In the genomic region with DNA sequence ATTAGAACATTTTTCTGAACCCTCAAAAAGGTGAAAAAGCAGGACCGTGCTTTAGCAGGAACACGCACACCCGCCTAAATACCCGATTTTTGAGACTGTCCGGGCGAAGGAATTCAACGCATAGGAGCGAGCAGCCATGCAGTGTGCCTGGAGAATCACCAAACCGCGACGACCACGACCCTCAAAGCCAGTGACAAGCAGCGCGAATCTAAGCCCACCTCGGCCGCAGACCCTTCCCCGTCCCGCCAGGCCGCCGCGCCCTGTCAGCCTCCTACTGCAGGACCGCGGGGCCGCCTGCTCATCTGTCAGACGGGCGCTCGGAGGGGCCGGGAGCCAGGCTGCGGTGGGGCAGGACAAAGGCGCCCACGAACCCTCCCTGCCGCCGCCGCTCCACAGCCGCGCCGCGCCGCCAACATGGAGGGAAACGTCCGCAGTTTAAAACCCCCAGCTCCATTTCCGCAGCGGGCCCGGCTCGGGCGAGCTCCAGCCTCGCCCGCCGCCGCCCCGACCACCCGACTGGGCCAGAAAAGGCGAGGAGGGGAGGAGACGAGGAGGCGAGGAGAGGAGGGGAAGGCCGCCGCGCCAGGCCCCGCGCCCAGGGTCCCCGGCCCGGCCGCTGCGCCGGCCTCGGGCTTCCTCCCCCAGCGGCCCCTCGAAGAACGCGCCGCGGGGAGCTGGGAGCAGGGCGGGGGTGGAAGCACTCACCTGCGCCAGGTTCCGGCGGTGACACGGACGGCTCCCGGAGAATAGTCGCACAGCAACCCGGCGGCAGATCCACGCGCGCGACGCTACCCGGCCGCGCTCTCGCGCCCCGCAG, we compare ENCODE assay signal across 1 cellular context.
TF ChIP-seq lines count a peak whose summit lies in the region.

A gene (minus strand): TSS at position 790 of the 817 bp plus-strand sequence. CDS start 3,963 bp downstream, outside the sequence.

TF ChIP-seq in K562, 482 proteins besides CTCF, POLR2A, EP300 and RAD21 (continued from another document and continues in another):
- TF ChIP-seq, protein P1, sequence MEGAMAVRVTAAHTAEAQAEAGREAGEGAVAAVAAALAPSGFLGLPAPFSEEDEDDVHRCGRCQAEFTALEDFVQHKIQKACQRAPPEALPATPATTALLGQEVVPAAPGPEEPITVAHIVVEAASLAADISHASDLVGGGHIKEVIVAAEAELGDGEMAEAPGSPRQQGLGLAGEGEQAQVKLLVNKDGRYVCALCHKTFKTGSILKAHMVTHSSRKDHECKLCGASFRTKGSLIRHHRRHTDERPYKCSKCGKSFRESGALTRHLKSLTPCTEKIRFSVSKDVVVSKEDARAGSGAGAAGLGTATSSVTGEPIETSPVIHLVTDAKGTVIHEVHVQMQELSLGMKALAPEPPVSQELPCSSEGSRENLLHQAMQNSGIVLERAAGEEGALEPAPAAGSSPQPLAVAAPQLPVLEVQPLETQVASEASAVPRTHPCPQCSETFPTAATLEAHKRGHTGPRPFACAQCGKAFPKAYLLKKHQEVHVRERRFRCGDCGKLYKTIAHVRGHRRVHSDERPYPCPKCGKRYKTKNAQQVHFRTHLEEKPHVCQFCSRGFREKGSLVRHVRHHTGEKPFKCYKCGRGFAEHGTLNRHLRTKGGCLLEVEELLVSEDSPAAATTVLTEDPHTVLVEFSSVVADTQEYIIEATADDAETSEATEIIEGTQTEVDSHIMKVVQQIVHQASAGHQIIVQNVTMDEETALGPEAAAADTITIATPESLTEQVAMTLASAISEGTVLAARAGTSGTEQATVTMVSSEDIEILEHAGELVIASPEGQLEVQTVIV (CRISPR knock-in tag; IDR thresholded peaks at IDR 0.05; ENCODE audit: borderline replicate concordance): no peak
- TF ChIP-seq NCOA2 (IDR thresholded peaks at IDR 0.05; ENCODE audit: partially characterized antibody in 2 of 2) (no peak), KDM5B (IDR thresholded peaks at IDR 0.05; ENCODE audit: insufficient replicate concordance, low read depth, low read length) (peak; percentile 63), ELF2 (CRISPR knock-in tag; IDR thresholded peaks at IDR 0.05) (0 out of 2 replicates have a peak, but pooled peaks have one; percentile 43), KAT7 (CRISPR knock-in tag; IDR thresholded peaks at IDR 0.05; ENCODE audit: borderline replicate concordance) (0 out of 2 replicates have a peak, but pooled peaks have one; percentile 29), CBX1 (IDR thresholded peaks at IDR 0.05; ENCODE audit: low read depth) (peak; percentile 15; the same call in 1 of the 2 replicates), PHF8 (IDR thresholded peaks at IDR 0.05; ENCODE audit: borderline replicate concordance, low read length) (peak; percentile 75; the same call in 1 of the 2 replicates), ZSCAN29 (IDR thresholded peaks at IDR 0.05) (peak; percentile 73), RHOXF2B (CRISPR knock-in tag; conservative IDR thresholded peaks at IDR 0.05) (no peak), CAMTA2 (CRISPR knock-in tag; conservative IDR thresholded peaks at IDR 0.05) (no peak), DIDO1 (tag; IDR thresholded peaks at IDR 0.05; ENCODE audit: low read depth) (no peak), ADNP (tag; IDR thresholded peaks at IDR 0.05) (no peak), IFI16 (CRISPR knock-in tag; IDR thresholded peaks at IDR 0.05) (no peak), ZBTB8A (IDR thresholded peaks at IDR 0.05; ENCODE audit: partially characterized antibody) (no peak), MAZ (CRISPR knock-in tag; conservative IDR thresholded peaks at IDR 0.05 in 1 of 2, IDR thresholded peaks at IDR 0.05 in 1 of 2) (peak in 1 of 2 experiments; percentile 42; a peak in 1 of 4 replicates), GATAD2B (IDR thresholded peaks at IDR 0.05; ENCODE audit: borderline replicate concordance) (peak; percentile 90), ZNF263 (CRISPR knock-in tag; IDR thresholded peaks at IDR 0.05; ENCODE audit: borderline replicate concordance) (no peak), YY1 (IDR thresholded peaks at IDR 0.05; ENCODE audit: borderline replicate concordance in 1 of 3, control insufficient read depth in 1 of 3, extremely low read depth in 1 of 3, insufficient read depth in 3 of 3, insufficient read length in 1 of 3, insufficient replicate concordance in 2 of 3, low read depth in 1 of 3, low read length in 2 of 3) (peak in 1 of 3 experiments; percentile 9), ZNF224 (CRISPR knock-in tag; IDR thresholded peaks at IDR 0.05) (no peak), GABPB1 (CRISPR knock-in tag; IDR thresholded peaks at IDR 0.05) (peak; percentile 20; the same call in 1 of the 2 replicates), CSDE1 (IDR thresholded peaks at IDR 0.05) (no peak)
- TF ChIP-seq, protein P2, sequence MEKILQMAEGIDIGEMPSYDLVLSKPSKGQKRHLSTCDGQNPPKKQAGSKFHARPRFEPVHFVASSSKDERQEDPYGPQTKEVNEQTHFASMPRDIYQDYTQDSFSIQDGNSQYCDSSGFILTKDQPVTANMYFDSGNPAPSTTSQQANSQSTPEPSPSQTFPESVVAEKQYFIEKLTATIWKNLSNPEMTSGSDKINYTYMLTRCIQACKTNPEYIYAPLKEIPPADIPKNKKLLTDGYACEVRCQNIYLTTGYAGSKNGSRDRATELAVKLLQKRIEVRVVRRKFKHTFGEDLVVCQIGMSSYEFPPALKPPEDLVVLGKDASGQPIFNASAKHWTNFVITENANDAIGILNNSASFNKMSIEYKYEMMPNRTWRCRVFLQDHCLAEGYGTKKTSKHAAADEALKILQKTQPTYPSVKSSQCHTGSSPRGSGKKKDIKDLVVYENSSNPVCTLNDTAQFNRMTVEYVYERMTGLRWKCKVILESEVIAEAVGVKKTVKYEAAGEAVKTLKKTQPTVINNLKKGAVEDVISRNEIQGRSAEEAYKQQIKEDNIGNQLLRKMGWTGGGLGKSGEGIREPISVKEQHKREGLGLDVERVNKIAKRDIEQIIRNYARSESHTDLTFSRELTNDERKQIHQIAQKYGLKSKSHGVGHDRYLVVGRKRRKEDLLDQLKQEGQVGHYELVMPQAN (IDR thresholded peaks at IDR 0.05; ENCODE audit: borderline replicate concordance): peak; percentile 13; the same call in 1 of the 2 replicates
- TF ChIP-seq, protein P3, sequence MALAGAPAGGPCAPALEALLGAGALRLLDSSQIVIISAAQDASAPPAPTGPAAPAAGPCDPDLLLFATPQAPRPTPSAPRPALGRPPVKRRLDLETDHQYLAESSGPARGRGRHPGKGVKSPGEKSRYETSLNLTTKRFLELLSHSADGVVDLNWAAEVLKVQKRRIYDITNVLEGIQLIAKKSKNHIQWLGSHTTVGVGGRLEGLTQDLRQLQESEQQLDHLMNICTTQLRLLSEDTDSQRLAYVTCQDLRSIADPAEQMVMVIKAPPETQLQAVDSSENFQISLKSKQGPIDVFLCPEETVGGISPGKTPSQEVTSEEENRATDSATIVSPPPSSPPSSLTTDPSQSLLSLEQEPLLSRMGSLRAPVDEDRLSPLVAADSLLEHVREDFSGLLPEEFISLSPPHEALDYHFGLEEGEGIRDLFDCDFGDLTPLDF (CRISPR knock-in tag; IDR thresholded peaks at IDR 0.05): 0 out of 2 replicates have a peak, but pooled peaks have one; percentile 51
- TF ChIP-seq, protein P4, sequence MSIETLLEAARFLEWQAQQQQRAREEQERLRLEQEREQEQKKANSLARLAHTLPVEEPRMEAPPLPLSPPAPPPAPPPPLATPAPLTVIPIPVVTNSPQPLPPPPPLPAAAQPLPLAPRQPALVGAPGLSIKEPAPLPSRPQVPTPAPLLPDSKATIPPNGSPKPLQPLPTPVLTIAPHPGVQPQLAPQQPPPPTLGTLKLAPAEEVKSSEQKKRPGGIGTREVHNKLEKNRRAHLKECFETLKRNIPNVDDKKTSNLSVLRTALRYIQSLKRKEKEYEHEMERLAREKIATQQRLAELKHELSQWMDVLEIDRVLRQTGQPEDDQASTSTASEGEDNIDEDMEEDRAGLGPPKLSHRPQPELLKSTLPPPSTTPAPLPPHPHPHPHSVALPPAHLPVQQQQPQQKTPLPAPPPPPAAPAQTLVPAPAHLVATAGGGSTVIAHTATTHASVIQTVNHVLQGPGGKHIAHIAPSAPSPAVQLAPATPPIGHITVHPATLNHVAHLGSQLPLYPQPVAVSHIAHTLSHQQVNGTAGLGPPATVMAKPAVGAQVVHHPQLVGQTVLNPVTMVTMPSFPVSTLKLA (conservative IDR thresholded peaks at IDR 0.05): peak; percentile 3 to 22; a peak in 1 of 4 replicates
- TF ChIP-seq, protein P5, sequence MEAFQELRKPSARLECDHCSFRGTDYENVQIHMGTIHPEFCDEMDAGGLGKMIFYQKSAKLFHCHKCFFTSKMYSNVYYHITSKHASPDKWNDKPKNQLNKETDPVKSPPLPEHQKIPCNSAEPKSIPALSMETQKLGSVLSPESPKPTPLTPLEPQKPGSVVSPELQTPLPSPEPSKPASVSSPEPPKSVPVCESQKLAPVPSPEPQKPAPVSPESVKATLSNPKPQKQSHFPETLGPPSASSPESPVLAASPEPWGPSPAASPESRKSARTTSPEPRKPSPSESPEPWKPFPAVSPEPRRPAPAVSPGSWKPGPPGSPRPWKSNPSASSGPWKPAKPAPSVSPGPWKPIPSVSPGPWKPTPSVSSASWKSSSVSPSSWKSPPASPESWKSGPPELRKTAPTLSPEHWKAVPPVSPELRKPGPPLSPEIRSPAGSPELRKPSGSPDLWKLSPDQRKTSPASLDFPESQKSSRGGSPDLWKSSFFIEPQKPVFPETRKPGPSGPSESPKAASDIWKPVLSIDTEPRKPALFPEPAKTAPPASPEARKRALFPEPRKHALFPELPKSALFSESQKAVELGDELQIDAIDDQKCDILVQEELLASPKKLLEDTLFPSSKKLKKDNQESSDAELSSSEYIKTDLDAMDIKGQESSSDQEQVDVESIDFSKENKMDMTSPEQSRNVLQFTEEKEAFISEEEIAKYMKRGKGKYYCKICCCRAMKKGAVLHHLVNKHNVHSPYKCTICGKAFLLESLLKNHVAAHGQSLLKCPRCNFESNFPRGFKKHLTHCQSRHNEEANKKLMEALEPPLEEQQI (IDR thresholded peaks at IDR 0.05): no peak
- TF ChIP-seq, protein P6, sequence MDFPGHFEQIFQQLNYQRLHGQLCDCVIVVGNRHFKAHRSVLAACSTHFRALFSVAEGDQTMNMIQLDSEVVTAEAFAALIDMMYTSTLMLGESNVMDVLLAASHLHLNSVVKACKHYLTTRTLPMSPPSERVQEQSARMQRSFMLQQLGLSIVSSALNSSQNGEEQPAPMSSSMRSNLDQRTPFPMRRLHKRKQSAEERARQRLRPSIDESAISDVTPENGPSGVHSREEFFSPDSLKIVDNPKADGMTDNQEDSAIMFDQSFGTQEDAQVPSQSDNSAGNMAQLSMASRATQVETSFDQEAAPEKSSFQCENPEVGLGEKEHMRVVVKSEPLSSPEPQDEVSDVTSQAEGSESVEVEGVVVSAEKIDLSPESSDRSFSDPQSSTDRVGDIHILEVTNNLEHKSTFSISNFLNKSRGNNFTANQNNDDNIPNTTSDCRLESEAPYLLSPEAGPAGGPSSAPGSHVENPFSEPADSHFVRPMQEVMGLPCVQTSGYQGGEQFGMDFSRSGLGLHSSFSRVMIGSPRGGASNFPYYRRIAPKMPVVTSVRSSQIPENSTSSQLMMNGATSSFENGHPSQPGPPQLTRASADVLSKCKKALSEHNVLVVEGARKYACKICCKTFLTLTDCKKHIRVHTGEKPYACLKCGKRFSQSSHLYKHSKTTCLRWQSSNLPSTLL (IDR thresholded peaks at IDR 0.05): no peak
- TF ChIP-seq, protein P7, sequence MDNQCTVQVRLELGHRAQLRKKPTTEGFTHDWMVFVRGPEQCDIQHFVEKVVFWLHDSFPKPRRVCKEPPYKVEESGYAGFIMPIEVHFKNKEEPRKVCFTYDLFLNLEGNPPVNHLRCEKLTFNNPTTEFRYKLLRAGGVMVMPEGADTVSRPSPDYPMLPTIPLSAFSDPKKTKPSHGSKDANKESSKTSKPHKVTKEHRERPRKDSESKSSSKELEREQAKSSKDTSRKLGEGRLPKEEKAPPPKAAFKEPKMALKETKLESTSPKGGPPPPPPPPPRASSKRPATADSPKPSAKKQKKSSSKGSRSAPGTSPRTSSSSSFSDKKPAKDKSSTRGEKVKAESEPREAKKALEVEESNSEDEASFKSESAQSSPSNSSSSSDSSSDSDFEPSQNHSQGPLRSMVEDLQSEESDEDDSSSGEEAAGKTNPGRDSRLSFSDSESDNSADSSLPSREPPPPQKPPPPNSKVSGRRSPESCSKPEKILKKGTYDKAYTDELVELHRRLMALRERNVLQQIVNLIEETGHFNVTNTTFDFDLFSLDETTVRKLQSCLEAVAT (IDR thresholded peaks at IDR 0.05): peak in 1 of 2 experiments; percentile 52; a peak in 2 of 4 replicates
- TF ChIP-seq, protein P8, sequence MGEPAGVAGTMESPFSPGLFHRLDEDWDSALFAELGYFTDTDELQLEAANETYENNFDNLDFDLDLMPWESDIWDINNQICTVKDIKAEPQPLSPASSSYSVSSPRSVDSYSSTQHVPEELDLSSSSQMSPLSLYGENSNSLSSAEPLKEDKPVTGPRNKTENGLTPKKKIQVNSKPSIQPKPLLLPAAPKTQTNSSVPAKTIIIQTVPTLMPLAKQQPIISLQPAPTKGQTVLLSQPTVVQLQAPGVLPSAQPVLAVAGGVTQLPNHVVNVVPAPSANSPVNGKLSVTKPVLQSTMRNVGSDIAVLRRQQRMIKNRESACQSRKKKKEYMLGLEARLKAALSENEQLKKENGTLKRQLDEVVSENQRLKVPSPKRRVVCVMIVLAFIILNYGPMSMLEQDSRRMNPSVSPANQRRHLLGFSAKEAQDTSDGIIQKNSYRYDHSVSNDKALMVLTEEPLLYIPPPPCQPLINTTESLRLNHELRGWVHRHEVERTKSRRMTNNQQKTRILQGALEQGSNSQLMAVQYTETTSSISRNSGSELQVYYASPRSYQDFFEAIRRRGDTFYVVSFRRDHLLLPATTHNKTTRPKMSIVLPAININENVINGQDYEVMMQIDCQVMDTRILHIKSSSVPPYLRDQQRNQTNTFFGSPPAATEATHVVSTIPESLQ (CRISPR knock-in tag; IDR thresholded peaks at IDR 0.05): no peak
- TF ChIP-seq, protein P9, sequence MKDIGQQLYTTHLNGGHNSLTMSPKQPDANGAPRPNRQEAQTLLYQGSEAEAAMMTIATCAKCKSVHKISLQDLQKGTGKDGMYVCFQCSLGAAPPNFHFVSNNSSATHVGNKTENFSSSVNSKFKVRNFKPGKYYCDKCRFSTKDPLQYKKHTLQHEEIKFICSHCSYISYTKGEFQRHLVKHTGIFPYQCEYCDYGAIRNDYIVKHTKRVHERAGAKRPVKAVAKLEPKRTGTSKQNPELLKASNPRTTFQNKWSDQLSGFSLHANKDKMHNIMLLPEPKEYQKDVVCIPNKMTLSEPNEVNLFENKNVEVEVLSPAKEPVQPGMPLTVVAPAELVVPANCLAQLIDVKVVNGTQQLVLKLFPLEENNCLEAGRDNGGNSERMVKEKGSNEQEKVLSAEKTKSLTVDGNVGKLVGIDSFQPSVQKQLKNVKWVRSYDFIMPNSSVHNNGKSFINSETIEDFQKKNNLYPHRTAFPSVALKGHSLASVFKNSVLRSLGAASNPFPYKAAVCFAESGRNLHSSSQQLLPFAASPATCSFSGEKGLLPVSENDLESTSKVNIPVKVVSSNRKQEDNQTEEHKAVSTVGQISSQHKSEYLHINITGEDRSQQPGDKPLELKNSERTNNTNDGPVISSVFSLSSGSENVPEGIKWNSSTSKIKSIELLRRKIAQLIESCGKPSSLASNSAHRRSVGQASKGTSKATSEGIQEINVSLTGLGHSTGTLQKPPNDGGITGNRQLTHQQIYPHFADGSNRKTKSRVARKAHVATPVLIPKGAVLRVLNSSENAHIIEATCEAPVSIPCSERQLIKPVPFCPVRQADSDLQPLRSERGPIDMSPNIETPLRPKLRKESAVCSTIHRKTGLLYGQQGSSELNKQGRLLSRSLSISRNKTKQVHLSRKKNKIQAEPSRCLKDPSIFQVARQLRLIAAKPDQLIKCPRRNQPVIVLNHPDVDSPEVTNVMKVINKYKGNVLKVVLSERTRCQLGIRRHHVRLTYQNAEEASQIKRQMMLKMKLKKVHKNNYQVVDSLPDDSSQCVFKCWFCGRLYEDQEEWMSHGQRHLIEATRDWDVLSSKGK (CRISPR knock-in tag; IDR thresholded peaks at IDR 0.05): no peak
- TF ChIP-seq, protein P10, sequence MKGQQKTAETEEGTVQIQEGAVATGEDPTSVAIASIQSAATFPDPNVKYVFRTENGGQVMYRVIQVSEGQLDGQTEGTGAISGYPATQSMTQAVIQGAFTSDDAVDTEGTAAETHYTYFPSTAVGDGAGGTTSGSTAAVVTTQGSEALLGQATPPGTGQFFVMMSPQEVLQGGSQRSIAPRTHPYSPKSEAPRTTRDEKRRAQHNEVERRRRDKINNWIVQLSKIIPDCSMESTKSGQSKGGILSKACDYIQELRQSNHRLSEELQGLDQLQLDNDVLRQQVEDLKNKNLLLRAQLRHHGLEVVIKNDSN (CRISPR knock-in tag; IDR thresholded peaks at IDR 0.05): 0 out of 2 replicates have a peak, but pooled peaks have one; percentile 1
